Comparison of ENCODE assay signal across 25 cellular contexts in the genomic region with DNA sequence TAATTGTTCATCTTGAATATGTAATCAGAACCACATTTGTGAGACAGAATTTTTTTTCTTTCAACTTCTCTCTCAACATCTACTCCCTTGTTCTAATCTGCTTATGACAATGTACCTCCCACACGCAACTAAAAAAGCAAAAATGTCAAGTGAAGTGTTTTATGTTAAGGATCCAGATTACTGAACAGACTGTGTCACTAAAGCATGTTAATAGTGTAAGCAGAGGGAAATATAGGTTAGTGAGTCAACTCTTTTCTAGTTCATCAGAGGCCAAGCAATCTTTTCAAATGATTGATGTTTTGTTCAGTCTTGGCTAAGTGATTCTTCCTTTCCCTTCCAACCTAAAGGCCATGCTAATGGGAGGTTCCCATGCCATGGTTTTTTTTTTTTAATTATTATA.
"Had no signal": no experiment of that assay in that cellular context is flagged by ENCODE, and none has a peak within 500 bp of the region (broad histone marks: within the 10 kb centered on the region; RNA-seq: fewer than 3 reads in every experiment).

No MANE protein-coding gene starts in this region.

- DNase-seq: activated CD4-positive, alpha-beta T cell treated with anti-CD3 and anti-CD28 coated beads, Interleukin-2, amount 50 U/mL, for 1 hour; activated CD8-positive, alpha-beta memory T cell treated with anti-CD3 and anti-CD28 coated beads, Interleukin-2, amount 50 U/mL, for 48 hours; aorta; brain microvascular endothelial cell; effector CD8-positive, alpha-beta T cell; erythroblast; foreskin melanocyte; lower lobe of right lung; naive thymus-derived CD4-positive, alpha-beta T cell; retina; sigmoid colon; stimulated activated CD4-positive, alpha-beta T cell treated with anti-CD3 and anti-CD28 coated beads, Interleukin-15, amount 100 ng/mL, for 24 hours; T-cell; uterus had no signal

- H3K4me1 ChIP-seq: lower lobe of right lung, neural progenitor cell, sigmoid colon, suprapubic skin, uterus had no signal

- H3K27me3 Mint-ChIP-seq: dendritic cell treated with granulocyte-macrophage colony-stimulating factor and Interleukin-4, amounts not matched to agents 40 ng/mL and 50 ng/mL, for 4 days; naive thymus-derived CD4-positive, alpha-beta T cell; stimulated activated naive CD8-positive, alpha-beta T cell treated with anti-CD3 and anti-CD28 coated beads, Interleukin-15, Interleukin-2, amounts not matched to agents 100 ng/mL and 50 ng/mL, for 24 hours; T-cell had no signal

- H3K9me3 ChIP-seq: lower lobe of right lung, sigmoid colon, suprapubic skin, tibial nerve, uterus had no signal

- H3K27ac ChIP-seq: brain microvascular endothelial cell, lower lobe of right lung, neural progenitor cell, sigmoid colon, suprapubic skin, tibial nerve, uterus, VCaP had no signal

- H3K4me3 ChIP-seq: lower lobe of right lung, neural progenitor cell, sigmoid colon, smooth muscle cell, suprapubic skin, tibial nerve, uterus had no signal

- H3K4me3 Mint-ChIP-seq: activated T-helper 1 cell treated with anti-CD3 and anti-CD28 coated beads, Interleukin-12 subunit alpha, Interleukin-12 subunit beta, Interleukin-2, Interleukin-4 antibody, amounts not matched to agents 30 ng/mL and 10 ng/mL and 1 ng/mL, durations not matched to agents 14 hours and 24 hours and 36 hours; dendritic cell treated with granulocyte-macrophage colony-stimulating factor and Interleukin-4, amounts not matched to agents 40 ng/mL and 50 ng/mL, for 4 days; naive thymus-derived CD4-positive, alpha-beta T cell; neural progenitor cell; stimulated activated naive CD8-positive, alpha-beta T cell treated with anti-CD3 and anti-CD28 coated beads, Interleukin-15, Interleukin-2, amounts not matched to agents 100 ng/mL and 50 ng/mL, for 24 hours; T-cell; T-helper 2 cell treated with Interferon-gamma antibody and Interleukin-4, amounts not matched to agents 5 μg/mL and 100 μg/mL, for 36 hours had no signal

- ATAC-seq: activated CD4-positive, CD25-positive, alpha-beta regulatory T cell treated with anti-CD3 and anti-CD28 coated beads, Interleukin-2, amount 50 U/mL, for 24 hours; left lobe of liver; lower lobe of right lung; naive thymus-derived CD4-positive, alpha-beta T cell; T-cell had no signal

- H3K4me1 Mint-ChIP-seq: naive thymus-derived CD4-positive, alpha-beta T cell; neural progenitor cell; T-cell had no signal

- H3K27me3 ChIP-seq: brain microvascular endothelial cell, neural progenitor cell, sigmoid colon, suprapubic skin, tibial nerve, uterus had no signal

- H3K36me3 ChIP-seq: brain microvascular endothelial cell, lower lobe of right lung, neural progenitor cell, sigmoid colon, suprapubic skin, uterus had no signal

- H3K4me2 ChIP-seq: neural progenitor cell, smooth muscle cell had no signal

- H3K27ac Mint-ChIP-seq: activated T-helper 1 cell treated with anti-CD3 and anti-CD28 coated beads, Interleukin-12 subunit alpha, Interleukin-12 subunit beta, Interleukin-2, Interleukin-4 antibody, amounts not matched to agents 30 ng/mL and 10 ng/mL and 1 ng/mL, durations not matched to agents 14 hours and 24 hours and 36 hours; dendritic cell treated with granulocyte-macrophage colony-stimulating factor and Interleukin-4, amounts not matched to agents 40 ng/mL and 50 ng/mL, for 4 days; naive thymus-derived CD4-positive, alpha-beta T cell; neural progenitor cell; stimulated activated naive CD8-positive, alpha-beta T cell treated with anti-CD3 and anti-CD28 coated beads, Interleukin-15, Interleukin-2, amounts not matched to agents 100 ng/mL and 50 ng/mL, for 24 hours; T-cell; T-helper 2 cell treated with Interferon-gamma antibody and Interleukin-4, amounts not matched to agents 5 μg/mL and 100 μg/mL, for 36 hours had no signal

- H3K9me3 Mint-ChIP-seq: activated T-helper 1 cell treated with anti-CD3 and anti-CD28 coated beads, Interleukin-12 subunit alpha, Interleukin-12 subunit beta, Interleukin-2, Interleukin-4 antibody, amounts not matched to agents 30 ng/mL and 10 ng/mL and 1 ng/mL, durations not matched to agents 14 hours and 24 hours and 36 hours; dendritic cell treated with granulocyte-macrophage colony-stimulating factor and Interleukin-4, amounts not matched to agents 40 ng/mL and 50 ng/mL, for 4 days; neural progenitor cell; stimulated activated naive CD8-positive, alpha-beta T cell treated with anti-CD3 and anti-CD28 coated beads, Interleukin-15, Interleukin-2, amounts not matched to agents 100 ng/mL and 50 ng/mL, for 24 hours; T-helper 2 cell treated with Interferon-gamma antibody and Interleukin-4, amounts not matched to agents 5 μg/mL and 100 μg/mL, for 36 hours had no signal
